Comparison of ENCODE assay signal across 4 cellular contexts in genomic region chr14:31856003-31856402, GRCh38.
DNase-seq lines count a peak whose midpoint lies in the region; ATAC-seq, FAIRE-seq and TF ChIP-seq lines count a peak whose summit lies in the region.
"Not testable (repeated sequence)": the region's sequence is repeated elsewhere in the genome, so short reads cannot be mapped to it uniquely, and the experiment has no call there.

No MANE protein-coding gene starts in this region.

- H3K36me3 ChIP-seq in KMS-11 (ENCODE audit: insufficient read depth); HepG2 (replicated peaks in 1 of 2; ENCODE audit: control insufficient read depth in 1 of 2, insufficient read depth in 2 of 2, low read length in 2 of 2): not testable (repeated sequence)

- TF ChIP-seq POLR2A in HepG2 (IDR thresholded peaks at IDR 0.05; ENCODE audit: insufficient read depth in 1 of 2, low read depth in 2 of 2, low read length in 2 of 2) = not testable (repeated sequence)

- DNase-seq in HTR-8/SVneo (ENCODE audit: insufficient read length, low spot score); activated naive CD4-positive, alpha-beta T cell treated with anti-CD3 and anti-CD28 coated beads, Interleukin-2, amount 10 ng/mL, durations not matched to agents 7 days and 5 days; HepG2 (ENCODE audit: low spot score): not testable (repeated sequence)

- H3K79me2 ChIP-seq in KMS-11 (ENCODE audit: insufficient read depth, low read depth); HepG2 (ENCODE audit: insufficient read depth, low read length): not testable (repeated sequence)

- not testable (repeated sequence) for H3K27me3 ChIP-seq in KMS-11 (ENCODE audit: insufficient read depth, low read depth); HepG2 (ENCODE audit: control insufficient read depth in 1 of 2, insufficient read depth in 2 of 2, low read length in 2 of 2)

- H3K27ac ChIP-seq in KMS-11 = peak overlapping the region; percentile 89; the same call in 1 of the 2 replicates
- H3K27ac ChIP-seq in HepG2 (ENCODE audit: extremely low read length, insufficient read depth, low read length) = not testable (repeated sequence)

- not testable (repeated sequence) for H3K4me1 Mint-ChIP-seq in activated naive CD4-positive, alpha-beta T cell treated with anti-CD3 and anti-CD28 coated beads, Interleukin-2, amount 10 ng/mL, durations not matched to agents 7 days and 5 days

- not testable (repeated sequence) for TF ChIP-seq CTCF in KMS-11 (conservative IDR thresholded peaks at IDR 0.05; ENCODE audit: low read depth, low read length); HepG2 (CRISPR knock-in tag; IDR thresholded peaks at IDR 0.05)

- H3K4me1 ChIP-seq in KMS-11 (ENCODE audit: low read depth, poor library complexity, severe bottlenecking) (peaks cover 39% of the 10 kb centered on the region), HepG2 (ENCODE audit: insufficient read depth, low read length) (peaks cover 29% of the 10 kb centered on the region)

- H3K9me3 ChIP-seq in HepG2 (ENCODE audit: low read length) = not testable (repeated sequence)

- H3K27ac Mint-ChIP-seq in activated naive CD4-positive, alpha-beta T cell treated with anti-CD3 and anti-CD28 coated beads, Interleukin-2, amount 10 ng/mL, durations not matched to agents 7 days and 5 days = peak overlapping the region; percentile 35

- not testable (repeated sequence) for ATAC-seq in HepG2

- not testable (repeated sequence) for H2AFZ ChIP-seq in KMS-11 (ENCODE audit: low read depth); HepG2 (ENCODE audit: low read length)

- H3K4me3 Mint-ChIP-seq in activated naive CD4-positive, alpha-beta T cell treated with anti-CD3 and anti-CD28 coated beads, Interleukin-2, amount 10 ng/mL, durations not matched to agents 7 days and 5 days = not testable (repeated sequence)

- WGBS in HepG2 (ENCODE audit: low lambda C conversion rate) = 97% methylated on average over 2 of the region's 2 CpGs

- CTCF ChIA-PET in activated naive CD4-positive, alpha-beta T cell treated with anti-CD3 and anti-CD28 coated beads, Interleukin-2, amount 10 ng/mL, durations not matched to agents 7 days and 5 days (lab: Charles Lee); HepG2 (lab: Yijun Ruan, JAX; ENCODE audit: low intra/inter-chr PET ratio, low total read pairs): not testable (repeated sequence)

- FAIRE-seq in HTR-8/SVneo (lab: Jason Lieb, UNC) = peak; percentile 4
- not testable (repeated sequence) for FAIRE-seq in HepG2 (lab: Jason Lieb, UNC)

- not testable (repeated sequence) for H3K27me3 Mint-ChIP-seq in activated naive CD4-positive, alpha-beta T cell treated with anti-CD3 and anti-CD28 coated beads, Interleukin-2, amount 10 ng/mL, durations not matched to agents 7 days and 5 days

- in situ Hi-C loops in HepG2 (cut with HindIII; ENCODE audit: extremely low pct_ligation_motif_present, low pct_unique_long_range_greater_than_20kb) = not testable (repeated sequence)

- H3K9ac ChIP-seq in KMS-11; HepG2 (ENCODE audit: insufficient read depth, low read depth, low read length): not testable (repeated sequence)

- H3K4me3 ChIP-seq in KMS-11 (IDR thresholded peaks at IDR 0.05; ENCODE audit: insufficient read depth, low read depth, low read length); HepG2 (replicated peaks in 1 of 3; ENCODE audit: insufficient read depth in 1 of 3, low read depth in 2 of 3, low read length in 3 of 3): not testable (repeated sequence)

- not testable (repeated sequence) for TF ChIP-seq RAD21 in HepG2 (CRISPR knock-in tag; IDR thresholded peaks at IDR 0.05)

- not testable (repeated sequence) for BruUV-seq in HepG2 (replicated peaks; lab: Mats Ljungman, UMichigan)

- POLR2A ChIA-PET in HepG2 (lab: Yijun Ruan, JAX) = not testable (repeated sequence)

- not testable (repeated sequence) for H4K20me1 ChIP-seq in KMS-11 (ENCODE audit: insufficient read depth); HepG2 (ENCODE audit: insufficient read depth, low read length)

- intact Hi-C loops in HepG2 (cut with micrococcal nuclease; ENCODE audit: unreplicated experiment) = not testable (repeated sequence)

- not testable (repeated sequence) for H3K36me3 Mint-ChIP-seq in activated naive CD4-positive, alpha-beta T cell treated with anti-CD3 and anti-CD28 coated beads, Interleukin-2, amount 10 ng/mL, durations not matched to agents 7 days and 5 days

- not testable (repeated sequence) for H3K9me3 Mint-ChIP-seq in activated naive CD4-positive, alpha-beta T cell treated with anti-CD3 and anti-CD28 coated beads, Interleukin-2, amount 10 ng/mL, durations not matched to agents 7 days and 5 days

- not testable (repeated sequence) for H3K4me2 ChIP-seq in KMS-11; HepG2 (ENCODE audit: low read depth, low read length)

- TF ChIP-seq EP300 in HepG2 (IDR thresholded peaks at IDR 0.05; ENCODE audit: low read depth in 2 of 2, low read length in 2 of 2); HepG2 (CRISPR knock-in tag; IDR thresholded peaks at IDR 0.05; ENCODE audit: borderline replicate concordance): not testable (repeated sequence)

TF ChIP-seq in HepG2, 621 proteins besides CTCF, POLR2A, EP300 and RAD21:
- TF ChIP-seq ZNF431 (CRISPR knock-in tag; IDR thresholded peaks at IDR 0.05; ENCODE audit: borderline replicate concordance, low read depth) (peak; percentile 92; the same call in 1 of the 2 replicates), FOXC1 (CRISPR knock-in tag; IDR thresholded peaks at IDR 0.05; ENCODE audit: borderline replicate concordance) (0 out of 2 replicates have a peak, but pooled peaks have one; percentile 19)
